ENCODE assay signal across 11 cellular contexts in the genomic region with DNA sequence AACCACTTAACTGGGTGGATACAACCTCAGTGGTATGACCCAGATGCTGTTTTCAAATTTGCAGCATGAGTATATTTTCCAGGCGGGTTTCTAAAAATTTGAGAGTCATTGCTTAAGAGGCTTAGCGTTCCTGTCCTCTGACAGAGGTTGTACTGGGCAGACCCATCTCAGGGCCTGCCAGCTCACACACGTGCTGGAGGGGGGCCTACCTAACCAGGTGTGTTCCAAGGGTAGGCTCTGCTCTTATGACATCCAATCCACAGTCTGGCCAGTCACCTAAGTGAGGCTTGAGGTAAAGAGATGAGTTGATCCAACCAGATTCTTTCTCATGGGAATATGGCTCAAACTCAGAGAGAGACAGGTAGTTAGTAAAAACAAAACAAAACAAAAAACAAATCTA. TPM values are rescaled to one million over a fixed set of nuclear protein-coding genes. Genes with fewer than 3 reads are reported as not detected.
DNase-seq lines count a peak whose midpoint lies in the region; ATAC-seq lines count a peak whose summit lies in the region.
"Had no signal": no experiment of that assay in that cellular context is flagged by ENCODE, and none has a peak within 500 bp of the region (broad histone marks: within the 10 kb centered on the region; RNA-seq: fewer than 3 reads in every experiment).

No MANE protein-coding gene starts in this region.

- no peaks in the 10 kb centered on the region for H3K27me3 ChIP-seq in CD8-positive, alpha-beta memory T cell (ENCODE audit: insufficient read depth, low read length, poor library complexity, severe bottlenecking)
- no peaks in the 10 kb centered on the region for H3K27me3 ChIP-seq in MG63
- no peaks in the 10 kb centered on the region for H3K27me3 ChIP-seq in neuronal stem cell (ENCODE audit: control insufficient read depth in 3 of 3, insufficient read depth in 3 of 3, low read depth in 1 of 3, low read length in 3 of 3)

- H3K36me3 Mint-ChIP-seq in CD8-positive, alpha-beta memory T cell = peaks cover 6 to 21% (median 7%) of the 10 kb centered on the region in 3 donors
- H3K36me3 Mint-ChIP-seq in effector memory CD8-positive, alpha-beta T cell (ENCODE audit: insufficient read depth) = peaks cover 26% of the 10 kb centered on the region

- no peaks in the 10 kb centered on the region for H3K9me3 ChIP-seq in CD8-positive, alpha-beta memory T cell (ENCODE audit: low read length)
- H3K9me3 ChIP-seq in MG63 (no peaks in the 10 kb centered on the region), neuronal stem cell (replicated peaks in 1 of 2; ENCODE audit: control insufficient read depth in 2 of 2, insufficient read depth in 1 of 2, low read depth in 1 of 2, low read length in 2 of 2) (peaks cover 0 to 3% of the 10 kb centered on the region in 2 donors)

- DNase-seq in CD8-positive, alpha-beta memory T cell = no peak
- DNase-seq in MG63 (no peak), neuronal stem cell (ENCODE audit: low spot score) (no peak), GM19238 (ENCODE audit: insufficient read length, low spot score) (no peak)
- DNase-seq in effector memory CD8-positive, alpha-beta T cell = no peak
- no peak for DNase-seq in stimulated activated CD4-positive, alpha-beta T cell treated with anti-CD3 and anti-CD28 coated beads, Interleukin-4, amount 100 ng/mL, for 24 hours
- DNase-seq: activated CD4-positive, CD25-positive, alpha-beta regulatory T cell treated with anti-CD3 and anti-CD28 coated beads, Interleukin-2, amount 50 U/mL, for 72 hours; NCI-H1694 treated with DMSO at 0.1 percent for 48 hours; right cardiac atrium had no signal

- no peak for ATAC-seq in effector memory CD8-positive, alpha-beta T cell (replicated peaks)
- ATAC-seq in GM21737 (IDR thresholded peaks at IDR 0.05; ENCODE audit: unreplicated experiment) (no peak), GM19452 (IDR thresholded peaks at IDR 0.05; ENCODE audit: unreplicated experiment) (no peak)

- no peaks in the 10 kb centered on the region for H3K9me3 Mint-ChIP-seq in CD8-positive, alpha-beta memory T cell
- H3K9me3 Mint-ChIP-seq in effector memory CD8-positive, alpha-beta T cell = no peaks in the 10 kb centered on the region

- H3K9ac ChIP-seq in neuronal stem cell (ENCODE audit: low read depth, low read length, poor library complexity) = no peak overlapping the region

- H3K4me3 ChIP-seq in CD8-positive, alpha-beta memory T cell (ENCODE audit: low read length) = peak overlapping the region; percentile 81
- H3K4me3 ChIP-seq in MG63 = peak overlapping the region; percentile 72
- peak overlapping the region in 1 of 2 donors; percentile 88 for H3K4me3 ChIP-seq in neuronal stem cell (ENCODE audit: low read length in 2 of 2)

- CTCF ChIA-PET in CD8-positive, alpha-beta memory T cell (lab: Charles Lee) = no interaction called here

- H3K23ac ChIP-seq in neuronal stem cell (ENCODE audit: low read depth, low read length, poor library complexity) = no peak overlapping the region

- peaks cover 21 to 31% (median 27%) of the 10 kb centered on the region in 3 donors for H3K4me1 Mint-ChIP-seq in CD8-positive, alpha-beta memory T cell
- peaks cover 17 to 22% of the 10 kb centered on the region in 2 donors for H3K4me1 Mint-ChIP-seq in effector memory CD8-positive, alpha-beta T cell (ENCODE audit: low read depth in 2 of 2)

- H2BK15ac ChIP-seq in neuronal stem cell (ENCODE audit: low read length) = no peak overlapping the region

- H3K27ac Mint-ChIP-seq in CD8-positive, alpha-beta memory T cell = peak overlapping the region; percentile 91 to 100 (median 98)
- peak overlapping the region; percentile 99 to 100 for H3K27ac Mint-ChIP-seq in effector memory CD8-positive, alpha-beta T cell

- no peak overlapping the region for H2AK5ac ChIP-seq in neuronal stem cell (ENCODE audit: low read depth, low read length)

- peak overlapping the region; percentile 94 to 99 (median 98) for H3K4me3 Mint-ChIP-seq in CD8-positive, alpha-beta memory T cell
- peak overlapping the region; percentile 89 to 97 for H3K4me3 Mint-ChIP-seq in effector memory CD8-positive, alpha-beta T cell

- no peaks in the 10 kb centered on the region for H3K36me3 ChIP-seq in CD8-positive, alpha-beta memory T cell (ENCODE audit: insufficient read depth, low read length)
- H3K36me3 ChIP-seq in MG63 (no peaks in the 10 kb centered on the region; the same call in 1 of the 2 replicates), neuronal stem cell (replicated peaks in 1 of 2; ENCODE audit: control insufficient read depth in 2 of 2, insufficient read depth in 2 of 2, low read length in 2 of 2) (peaks cover 7 to 38% of the 10 kb centered on the region in 2 donors)

- peak overlapping the region; percentile 100 for H2AFZ ChIP-seq in neuronal stem cell (ENCODE audit: low read length)

- no CpG with 5 or more reads among the region's 3 CpGs for WGBS in neuronal stem cell (ENCODE audit: extremely low coverage in 2 of 2, insufficient read length in 2 of 2, insufficient replicate concordance in 1 of 2), 2 donors

- H3K4ac ChIP-seq in neuronal stem cell (ENCODE audit: low read length) = no peak overlapping the region

- peaks cover 0 to 1% of the 10 kb centered on the region in 2 donors for H3K27me3 Mint-ChIP-seq in CD8-positive, alpha-beta memory T cell
- H3K27me3 Mint-ChIP-seq in effector memory CD8-positive, alpha-beta T cell = no peaks in the 10 kb centered on the region

- peaks cover 7% of the 10 kb centered on the region for H3K79me1 ChIP-seq in neuronal stem cell (ENCODE audit: low read depth, low read length)

- peak overlapping the region; percentile 75 for H3K27ac ChIP-seq in CD8-positive, alpha-beta memory T cell (ENCODE audit: low read depth, low read length)
- H3K27ac ChIP-seq in neuronal stem cell (replicated peaks; ENCODE audit: low read length) = no peak overlapping the region

- POLR2A ChIA-PET in CD8-positive, alpha-beta memory T cell (lab: Charles Lee) = no interaction called here

- H3K18ac ChIP-seq in neuronal stem cell (ENCODE audit: low read length) = no peak overlapping the region

- no peak overlapping the region for H2BK5ac ChIP-seq in neuronal stem cell (ENCODE audit: low read length)

- no peak overlapping the region for H4K91ac ChIP-seq in neuronal stem cell (ENCODE audit: low read depth, low read length, poor library complexity)

- no peak overlapping the region for H3K4me2 ChIP-seq in neuronal stem cell (ENCODE audit: insufficient read depth, low read length, poor library complexity, severe bottlenecking)

- no peak overlapping the region for H2BK12ac ChIP-seq in neuronal stem cell (ENCODE audit: low read length)

- H3K14ac ChIP-seq in neuronal stem cell (ENCODE audit: low read length) = no peak overlapping the region

- peaks cover 14% of the 10 kb centered on the region for H3K4me1 ChIP-seq in CD8-positive, alpha-beta memory T cell (ENCODE audit: insufficient read depth, low read length)
- H3K4me1 ChIP-seq in neuronal stem cell (ENCODE audit: control insufficient read depth in 2 of 2, insufficient read depth in 1 of 2, low read depth in 1 of 2, low read length in 2 of 2) = peaks cover 2 to 4% of the 10 kb centered on the region in 2 donors

- H2BK120ac ChIP-seq in neuronal stem cell (ENCODE audit: low read depth, low read length) = no peak overlapping the region

- H4K8ac ChIP-seq in neuronal stem cell (ENCODE audit: low read depth, low read length) = no peak overlapping the region

RNA-seq across cellular contexts. Expression of a gene that starts 1.3 kb away (rescaled TPM):
- 10 to 100 TPM; 55.1 to 58.2 TPM for total RNA-seq in CD8-positive, alpha-beta memory T cell
- 26.5 TPM for polyA plus RNA-seq in CD8-positive, alpha-beta memory T cell
- total RNA-seq in MG63 (2014; rRNA removed; shearing (Covaris generic); ENCODE audit: low replicate concordance) = 8.9 and 35.0 TPM in 2 replicates
- polyA plus RNA-seq in neuronal stem cell (2013, experiment 1 of 2) = 49.6 TPM
- 51.2 TPM for polyA plus RNA-seq in neuronal stem cell (2013, experiment 2 of 2)

RNA-seq across cellular contexts. Expression of a gene that starts 1.9 kb away (rescaled TPM):
- total RNA-seq in CD8-positive, alpha-beta memory T cell = 10 to 100 TPM; 24.5 to 24.9 TPM
- polyA plus RNA-seq in CD8-positive, alpha-beta memory T cell = 26.0 TPM
- 7.9 and 17.3 TPM in 2 replicates for total RNA-seq in MG63 (2014; rRNA removed; shearing (Covaris generic); ENCODE audit: low replicate concordance)
- 6.7 TPM for polyA plus RNA-seq in neuronal stem cell (2013, experiment 1 of 2)
- 6.7 TPM for polyA plus RNA-seq in neuronal stem cell (2013, experiment 2 of 2)
